1 cellular context compared by ENCODE assay signal in genomic region chr3:108507887-108508286, GRCh38.
TF ChIP-seq lines count a peak whose summit lies in the region.

No MANE protein-coding gene starts in this region.

TF ChIP-seq in GM23338, 12 proteins besides CTCF, POLR2A, EP300 and RAD21 (continued from another document):
- no peak for TF ChIP-seq ZNF462 (CRISPR knock-in tag; IDR thresholded peaks at IDR 0.05)
- TF ChIP-seq, protein P1, sequence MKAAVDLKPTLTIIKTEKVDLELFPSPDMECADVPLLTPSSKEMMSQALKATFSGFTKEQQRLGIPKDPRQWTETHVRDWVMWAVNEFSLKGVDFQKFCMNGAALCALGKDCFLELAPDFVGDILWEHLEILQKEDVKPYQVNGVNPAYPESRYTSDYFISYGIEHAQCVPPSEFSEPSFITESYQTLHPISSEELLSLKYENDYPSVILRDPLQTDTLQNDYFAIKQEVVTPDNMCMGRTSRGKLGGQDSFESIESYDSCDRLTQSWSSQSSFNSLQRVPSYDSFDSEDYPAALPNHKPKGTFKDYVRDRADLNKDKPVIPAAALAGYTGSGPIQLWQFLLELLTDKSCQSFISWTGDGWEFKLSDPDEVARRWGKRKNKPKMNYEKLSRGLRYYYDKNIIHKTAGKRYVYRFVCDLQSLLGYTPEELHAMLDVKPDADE (IDR thresholded peaks at IDR 0.05) = no peak
